In the genomic region with DNA sequence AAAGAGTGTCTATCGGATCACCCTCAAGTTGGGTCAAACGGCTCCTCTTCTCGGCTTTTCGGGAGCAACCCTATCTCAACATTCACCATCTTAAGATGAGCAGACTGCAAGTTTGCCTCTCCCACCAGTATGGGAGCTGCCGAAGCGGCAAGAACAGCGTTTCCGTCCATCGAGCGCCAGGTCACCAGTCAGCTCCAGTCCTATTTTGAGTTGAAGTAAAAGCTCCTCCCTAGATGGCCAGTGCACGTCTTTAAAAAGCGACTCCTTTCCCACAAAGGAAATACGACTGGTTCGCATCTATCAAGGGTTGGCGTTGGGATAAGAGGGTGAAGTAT, we compare ENCODE assay signal across 8 cellular contexts. TPM values are rescaled to one million over a fixed set of nuclear protein-coding genes. Genes with fewer than 3 reads are reported as not detected.
DNase-seq lines count a peak whose midpoint lies in the region; ATAC-seq, FAIRE-seq and TF ChIP-seq lines count a peak whose summit lies in the region.

No MANE protein-coding gene starts in this region.

- H3F3A ChIP-seq in SU-DHL-6 (ENCODE audit: insufficient read depth), result no peaks in the 10 kb centered on the region
- no peaks in the 10 kb centered on the region for H3F3A ChIP-seq in neural cell (ENCODE audit: insufficient read depth, low read length, poor library complexity, severe bottlenecking)

- H3K4me1 ChIP-seq in BE2C, result no peaks in the 10 kb centered on the region
- peaks cover 16% of the 10 kb centered on the region for H3K4me1 ChIP-seq in endothelial cell of umbilical vein (ENCODE audit: control insufficient read depth, extremely low read depth, insufficient read depth, low read length)

- H3K36me3 ChIP-seq in BE2C (no peaks in the 10 kb centered on the region), SU-DHL-6 (ENCODE audit: low read length) (no peaks in the 10 kb centered on the region), endothelial cell of umbilical vein (ENCODE audit: control insufficient read depth in 2 of 2, extremely low read depth in 1 of 2, insufficient read depth in 2 of 2, low read length in 2 of 2) (no peaks in the 10 kb centered on the region), neural cell (ENCODE audit: insufficient read depth, low read length) (no peaks in the 10 kb centered on the region)

- no peaks in the 10 kb centered on the region for H3K9me1 ChIP-seq in endothelial cell of umbilical vein (replicated peaks; ENCODE audit: control insufficient read depth, extremely low read depth, insufficient read depth, low read length)

- TF ChIP-seq POLR2A in endothelial cell of umbilical vein (IDR thresholded peaks at IDR 0.05; ENCODE audit: low read depth, low read length), result no peak

- peak; percentile 30 for TF ChIP-seq RAD21 in neural cell (conservative IDR thresholded peaks at IDR 0.05)

- no peak for TF ChIP-seq EP300 in neural cell (conservative IDR thresholded peaks at IDR 0.05; ENCODE audit: poor library complexity, severe bottlenecking)

- H2AFZ ChIP-seq in SU-DHL-6 (ENCODE audit: low read depth, low read length, severe bottlenecking) (peak overlapping the region; percentile 94), endothelial cell of umbilical vein (ENCODE audit: low read depth, low read length) (peak overlapping the region; percentile 73), neural cell (ENCODE audit: low read depth, low read length) (peak overlapping the region; percentile 78)

- FAIRE-seq in endothelial cell of umbilical vein (lab: Jason Lieb, UNC), result no peak

- H3K9me2 ChIP-seq in SU-DHL-6 (replicated peaks; ENCODE audit: insufficient read depth, low read length) (no peaks in the 10 kb centered on the region), neural cell (ENCODE audit: insufficient read depth, low read length) (no peaks in the 10 kb centered on the region)

- CTCF ChIA-PET in endothelial cell of umbilical vein (lab: Charles Lee), result interaction anchor here (0.6 to 3.1 kb wide), 14 partner anchors 8 to 673 kb away, joined by 3 to 25 read pairs (median 5); partner anchors contain the start of gene ATR

- H3K27me3 ChIP-seq in BE2C (no peaks in the 10 kb centered on the region), SU-DHL-6 (ENCODE audit: low read length) (no peaks in the 10 kb centered on the region), endothelial cell of umbilical vein (ENCODE audit: control insufficient read depth in 2 of 2, insufficient read depth in 2 of 2, low read length in 2 of 2) (peaks cover 0 to 2% of the 10 kb centered on the region in 2 experiments), neural cell (ENCODE audit: insufficient read depth, low read depth, low read length) (no peaks in the 10 kb centered on the region)

- BruUV-seq in endothelial cell of umbilical vein (replicated peaks; lab: Mats Ljungman, UMichigan), result TSS peak; percentile 99

- POLR2A ChIA-PET in endothelial cell of umbilical vein (lab: Charles Lee), result interaction anchor here (1.0 to 1.3 kb wide), 4 partner anchors 10 to 971 kb away, joined by 3 to 4 read pairs (median 3); partner anchors contain the start of genes ATR and DIPK2A

- intact Hi-C loops in endothelial cell of umbilical vein (cut with micrococcal nuclease), result loop anchor here (1.0 to 10.0 kb wide), 6 partner anchors 25 to 556 kb away; partner anchors contain the start of genes ATR, PLS1, TRPC1 and XRN1

- H3K27ac ChIP-seq in SU-DHL-6 (ENCODE audit: low read depth, low read length), result peak overlapping the region; percentile 74
- H3K27ac ChIP-seq in endothelial cell of umbilical vein (ENCODE audit: insufficient read depth, low read depth, low read length), result peak overlapping the region; percentile 72
- peak overlapping the region; percentile 89 for H3K27ac ChIP-seq in neural cell (ENCODE audit: low read length)

- no peak for DNase-seq in BE2C
- no peak for DNase-seq in endothelial cell of umbilical vein (ENCODE audit: low read depth, low spot score)
- no peak for DNase-seq in Ammon's horn (ENCODE audit: low spot score)
- DNase-seq in DMS 273 treated with DMSO at 0.1 percent for 48 hours (lab: John Stamatoyannopoulos, UW), result no peak

- TF ChIP-seq CTCF in BE2C (IDR thresholded peaks at IDR 0.05; ENCODE audit: low read depth, low read length) (no peak), SU-DHL-6 (IDR thresholded peaks at IDR 0.05; ENCODE audit: insufficient read depth, low read length, poor library complexity, severe bottlenecking) (no peak), endothelial cell of umbilical vein (IDR thresholded peaks at IDR 0.05; ENCODE audit: extremely low read depth in 1 of 2, insufficient read depth in 1 of 2, low read depth in 1 of 2, low read length in 2 of 2) (no peak), neural cell (IDR thresholded peaks at IDR 0.05; ENCODE audit: poor library complexity, severe bottlenecking) (no peak)

- H4K20me1 ChIP-seq in SU-DHL-6 (ENCODE audit: low read depth, low read length), result peaks cover 22% of the 10 kb centered on the region
- H4K20me1 ChIP-seq in endothelial cell of umbilical vein (replicated peaks; ENCODE audit: control insufficient read depth, extremely low read depth, insufficient read depth, low read length), result peaks cover 6% of the 10 kb centered on the region
- H4K20me1 ChIP-seq in neural cell (ENCODE audit: insufficient read depth), result no peaks in the 10 kb centered on the region

- H3K79me2 ChIP-seq in SU-DHL-6 (ENCODE audit: insufficient read depth, low read length) (peaks cover 45% of the 10 kb centered on the region), endothelial cell of umbilical vein (ENCODE audit: control insufficient read depth, insufficient read depth, low read length) (peaks cover 45% of the 10 kb centered on the region), neural cell (replicated peaks; ENCODE audit: insufficient read depth, low read length) (peaks cover 45% of the 10 kb centered on the region)

- H3K4me3 ChIP-seq in BE2C (ENCODE audit: low read depth, low read length), result peak overlapping the region; percentile 98
- peak overlapping the region; percentile 83 for H3K4me3 ChIP-seq in SU-DHL-6 (ENCODE audit: insufficient read depth, low read length, poor library complexity, severe bottlenecking)
- H3K4me3 ChIP-seq in endothelial cell of umbilical vein (replicated peaks in 1 of 3; ENCODE audit: insufficient read depth in 1 of 3, low read depth in 1 of 3, low read length in 3 of 3), result peak overlapping the region; percentile 73 to 93 (median 92)
- peak overlapping the region; percentile 81 for H3K4me3 ChIP-seq in neural cell (ENCODE audit: low read length)

- ATAC-seq in GM18909 (IDR thresholded peaks at IDR 0.05; ENCODE audit: poor library complexity, unreplicated experiment) (peak; percentile 78), HG03095 (IDR thresholded peaks at IDR 0.05; ENCODE audit: unreplicated experiment) (peak; percentile 70)

- H3K9me3 ChIP-seq in BE2C (no peaks in the 10 kb centered on the region), SU-DHL-6 (ENCODE audit: insufficient read depth, low read length) (no peaks in the 10 kb centered on the region), endothelial cell of umbilical vein (replicated peaks; ENCODE audit: control insufficient read depth, insufficient read depth, low read length) (no peaks in the 10 kb centered on the region), neural cell (ENCODE audit: low read length) (no peaks in the 10 kb centered on the region)

- H3K9ac ChIP-seq in SU-DHL-6 (ENCODE audit: low read length) (peak overlapping the region; percentile 88), endothelial cell of umbilical vein (replicated peaks; ENCODE audit: extremely low read depth, insufficient read depth, low read length) (peak overlapping the region; percentile 88), neural cell (ENCODE audit: low read length) (peak overlapping the region; percentile 88)

- dilution Hi-C loops in endothelial cell of umbilical vein (cut with MboI; ENCODE audit: extremely low pct_ligation_motif_present, low sequenced_read_pairs), result no loop called here

- peak overlapping the region; percentile 64 for H3K4me2 ChIP-seq in SU-DHL-6 (ENCODE audit: low read depth, low read length, poor library complexity, severe bottlenecking)
- H3K4me2 ChIP-seq in endothelial cell of umbilical vein (ENCODE audit: insufficient read depth, low read length), result peak overlapping the region; percentile 93
- peak overlapping the region; percentile 74 for H3K4me2 ChIP-seq in neural cell (ENCODE audit: low read length)

TF ChIP-seq in endothelial cell of umbilical vein, 7 proteins besides CTCF, POLR2A, EP300 and RAD21 (continues in another document):
- TF ChIP-seq JUN (IDR thresholded peaks at IDR 0.05; ENCODE audit: borderline replicate concordance, insufficient read depth, insufficient read length, low read depth) (no peak), EZH2 (IDR thresholded peaks at IDR 0.05; ENCODE audit: borderline replicate concordance, low read depth, low read length, severe bottlenecking) (no peak)

RNA-seq across cellular contexts. Expression of gene U2SURP, which starts 0.4 kb away (rescaled TPM):
- polyA plus RNA-seq in BE2C (2012; ENCODE audit: insufficient read depth, insufficient read length, low read depth), result 58.6 TPM
- total RNA-seq in endothelial cell of umbilical vein, result 85.2 and 92.4 TPM in 2 replicates
- polyA plus RNA-seq in endothelial cell of umbilical vein (8.0 and 12.6 TPM in 2 replicates), neural cell (139 and 159 TPM in 2 replicates)
- polyA plus RNA-seq in endothelial cell of umbilical vein (2011; cell fraction: cytosol; rRNA removed), result 15.1 and 15.8 TPM in 2 replicates
- 64.2 and 93.1 TPM in 2 replicates for polyA plus RNA-seq in endothelial cell of umbilical vein (2011; cell fraction: nucleus; rRNA removed)
- 57.3 and 83.4 TPM in 2 replicates for polyA plus RNA-seq in endothelial cell of umbilical vein (2012)
- polyA minus RNA-seq in endothelial cell of umbilical vein (40.8 and 49.1 TPM in 2 replicates), neural cell (204 and 254 TPM in 2 replicates)
- 33.1 TPM for polyA minus RNA-seq in endothelial cell of umbilical vein (2011; cell fraction: cytosol; rRNA and poly(A)+ RNA removed)
- polyA minus RNA-seq in endothelial cell of umbilical vein (2011; cell fraction: nucleus; rRNA and poly(A)+ RNA removed), result 89.0 and 143 TPM in 2 replicates

RNA-seq across cellular contexts. Expression of gene PAQR9, which starts 37.5 kb away (rescaled TPM):
- 0.48 TPM for polyA plus RNA-seq in BE2C (2012; ENCODE audit: insufficient read depth, insufficient read length, low read depth)
- not detected in 2 replicates for total RNA-seq in endothelial cell of umbilical vein
- polyA plus RNA-seq in endothelial cell of umbilical vein (not detected in 2 replicates), neural cell (0.24 and 0.28 TPM in 2 replicates)
- not detected in 2 replicates for polyA plus RNA-seq in endothelial cell of umbilical vein (2011; cell fraction: cytosol; rRNA removed)
- polyA plus RNA-seq in endothelial cell of umbilical vein (2011; cell fraction: nucleus; rRNA removed), result not detected in 2 replicates
- polyA plus RNA-seq in endothelial cell of umbilical vein (2012), result not detected in 2 replicates
- polyA minus RNA-seq in endothelial cell of umbilical vein (not detected in 2 replicates), neural cell (1.9 and 2.5 TPM in 2 replicates)
- not detected for polyA minus RNA-seq in endothelial cell of umbilical vein (2011; cell fraction: cytosol; rRNA and poly(A)+ RNA removed)
- not detected in 2 replicates for polyA minus RNA-seq in endothelial cell of umbilical vein (2011; cell fraction: nucleus; rRNA and poly(A)+ RNA removed)
